1 cellular context compared by ENCODE assay signal in the genomic region with DNA sequence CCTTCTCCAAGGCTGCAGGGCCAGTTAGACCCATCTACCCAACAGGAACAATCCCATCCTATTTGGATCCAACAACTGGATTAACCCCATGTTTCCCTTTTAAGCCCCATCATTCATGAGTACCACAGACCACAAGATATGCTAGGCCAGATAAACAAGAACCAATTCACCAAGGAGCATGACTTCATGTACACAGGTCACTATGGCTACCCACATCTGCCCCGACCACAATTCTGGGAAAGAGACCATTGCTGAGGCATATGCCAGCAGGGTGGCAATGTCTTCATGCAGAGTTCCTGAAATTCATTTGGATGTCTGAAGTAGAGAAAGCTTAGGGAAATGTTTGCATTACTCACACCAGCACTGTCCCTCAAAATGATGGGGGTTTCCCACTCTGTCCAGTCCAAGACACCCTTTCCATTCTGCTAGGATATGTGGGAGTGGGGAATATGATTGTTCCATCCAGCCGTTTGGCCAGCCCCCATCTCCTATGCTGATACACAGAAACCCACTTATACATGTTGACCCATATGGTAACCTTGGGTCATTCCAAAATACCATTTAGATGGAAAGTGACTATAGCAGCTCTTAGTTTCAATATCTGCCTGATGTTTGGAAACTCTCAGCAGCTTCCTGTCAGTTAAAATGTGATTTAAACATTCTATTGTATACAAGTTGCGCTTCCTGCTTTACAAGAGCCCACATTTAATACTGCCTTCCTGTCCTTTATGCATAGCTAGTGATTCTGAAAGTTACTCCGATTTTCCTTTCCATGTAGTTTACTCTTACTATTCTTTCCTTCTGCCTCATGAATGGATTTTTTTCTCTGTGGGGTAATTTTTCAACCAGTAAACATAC.
TF ChIP-seq lines count a peak whose summit lies in the region.

No MANE protein-coding gene starts in this region.

TF ChIP-seq in K562, 482 proteins besides CTCF, POLR2A, EP300 and RAD21 (continued from another document):
- TF ChIP-seq, protein P1, sequence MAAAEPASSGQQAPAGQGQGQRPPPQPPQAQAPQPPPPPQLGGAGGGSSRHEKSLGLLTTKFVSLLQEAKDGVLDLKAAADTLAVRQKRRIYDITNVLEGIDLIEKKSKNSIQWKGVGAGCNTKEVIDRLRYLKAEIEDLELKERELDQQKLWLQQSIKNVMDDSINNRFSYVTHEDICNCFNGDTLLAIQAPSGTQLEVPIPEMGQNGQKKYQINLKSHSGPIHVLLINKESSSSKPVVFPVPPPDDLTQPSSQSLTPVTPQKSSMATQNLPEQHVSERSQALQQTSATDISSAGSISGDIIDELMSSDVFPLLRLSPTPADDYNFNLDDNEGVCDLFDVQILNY (CRISPR knock-in tag; IDR thresholded peaks at IDR 0.05), result no peak
- TF ChIP-seq, protein P2, sequence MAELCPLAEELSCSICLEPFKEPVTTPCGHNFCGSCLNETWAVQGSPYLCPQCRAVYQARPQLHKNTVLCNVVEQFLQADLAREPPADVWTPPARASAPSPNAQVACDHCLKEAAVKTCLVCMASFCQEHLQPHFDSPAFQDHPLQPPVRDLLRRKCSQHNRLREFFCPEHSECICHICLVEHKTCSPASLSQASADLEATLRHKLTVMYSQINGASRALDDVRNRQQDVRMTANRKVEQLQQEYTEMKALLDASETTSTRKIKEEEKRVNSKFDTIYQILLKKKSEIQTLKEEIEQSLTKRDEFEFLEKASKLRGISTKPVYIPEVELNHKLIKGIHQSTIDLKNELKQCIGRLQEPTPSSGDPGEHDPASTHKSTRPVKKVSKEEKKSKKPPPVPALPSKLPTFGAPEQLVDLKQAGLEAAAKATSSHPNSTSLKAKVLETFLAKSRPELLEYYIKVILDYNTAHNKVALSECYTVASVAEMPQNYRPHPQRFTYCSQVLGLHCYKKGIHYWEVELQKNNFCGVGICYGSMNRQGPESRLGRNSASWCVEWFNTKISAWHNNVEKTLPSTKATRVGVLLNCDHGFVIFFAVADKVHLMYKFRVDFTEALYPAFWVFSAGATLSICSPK (IDR thresholded peaks at IDR 0.05; ENCODE audit: borderline replicate concordance), result no peak
- no peak for TF ChIP-seq ZKSCAN1 (IDR thresholded peaks at IDR 0.05; ENCODE audit: low read depth, low read length)
- TF ChIP-seq, protein P3, sequence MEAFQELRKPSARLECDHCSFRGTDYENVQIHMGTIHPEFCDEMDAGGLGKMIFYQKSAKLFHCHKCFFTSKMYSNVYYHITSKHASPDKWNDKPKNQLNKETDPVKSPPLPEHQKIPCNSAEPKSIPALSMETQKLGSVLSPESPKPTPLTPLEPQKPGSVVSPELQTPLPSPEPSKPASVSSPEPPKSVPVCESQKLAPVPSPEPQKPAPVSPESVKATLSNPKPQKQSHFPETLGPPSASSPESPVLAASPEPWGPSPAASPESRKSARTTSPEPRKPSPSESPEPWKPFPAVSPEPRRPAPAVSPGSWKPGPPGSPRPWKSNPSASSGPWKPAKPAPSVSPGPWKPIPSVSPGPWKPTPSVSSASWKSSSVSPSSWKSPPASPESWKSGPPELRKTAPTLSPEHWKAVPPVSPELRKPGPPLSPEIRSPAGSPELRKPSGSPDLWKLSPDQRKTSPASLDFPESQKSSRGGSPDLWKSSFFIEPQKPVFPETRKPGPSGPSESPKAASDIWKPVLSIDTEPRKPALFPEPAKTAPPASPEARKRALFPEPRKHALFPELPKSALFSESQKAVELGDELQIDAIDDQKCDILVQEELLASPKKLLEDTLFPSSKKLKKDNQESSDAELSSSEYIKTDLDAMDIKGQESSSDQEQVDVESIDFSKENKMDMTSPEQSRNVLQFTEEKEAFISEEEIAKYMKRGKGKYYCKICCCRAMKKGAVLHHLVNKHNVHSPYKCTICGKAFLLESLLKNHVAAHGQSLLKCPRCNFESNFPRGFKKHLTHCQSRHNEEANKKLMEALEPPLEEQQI (IDR thresholded peaks at IDR 0.05), result no peak
- TF ChIP-seq HNRNPL (IDR thresholded peaks at IDR 0.05; ENCODE audit: low read depth, low read length), result no peak
- TF ChIP-seq, protein P4, sequence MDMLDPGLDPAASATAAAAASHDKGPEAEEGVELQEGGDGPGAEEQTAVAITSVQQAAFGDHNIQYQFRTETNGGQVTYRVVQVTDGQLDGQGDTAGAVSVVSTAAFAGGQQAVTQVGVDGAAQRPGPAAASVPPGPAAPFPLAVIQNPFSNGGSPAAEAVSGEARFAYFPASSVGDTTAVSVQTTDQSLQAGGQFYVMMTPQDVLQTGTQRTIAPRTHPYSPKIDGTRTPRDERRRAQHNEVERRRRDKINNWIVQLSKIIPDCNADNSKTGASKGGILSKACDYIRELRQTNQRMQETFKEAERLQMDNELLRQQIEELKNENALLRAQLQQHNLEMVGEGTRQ (CRISPR knock-in tag; IDR thresholded peaks at IDR 0.05), result no peak
TF ChIP-seq in K562: peak in this region for 0.
